In genomic region chr19:1125601-1126533, GRCh38 we compare ENCODE assay signal across 3 cellular contexts.
TF ChIP-seq lines count a peak whose summit lies in the region.

No MANE protein-coding gene starts in this region.

TF ChIP-seq in HEK293, 187 proteins besides CTCF, POLR2A, EP300 and RAD21:
- TF ChIP-seq ZNF830 (tag by site-specific recombination; IDR thresholded peaks at IDR 0.05; ENCODE audit: low read depth) (no peak), ZNF121 (tag by site-specific recombination; IDR thresholded peaks at IDR 0.05) (0 out of 2 replicates have a peak, but pooled peaks have one; percentile 10)

TF ChIP-seq in SK-N-SH, 30 proteins besides CTCF, POLR2A, EP300 and RAD21:
- TF ChIP-seq FOSL2 (IDR thresholded peaks at IDR 0.05; ENCODE audit: borderline replicate concordance, low read depth), result peak; percentile 81; the same call in 1 of the 2 replicates
- peak; percentile 98 for TF ChIP-seq MAX (IDR thresholded peaks at IDR 0.05; ENCODE audit: low read depth)
- TF ChIP-seq ELF1 (IDR thresholded peaks at IDR 0.05), result no peak
- TF ChIP-seq YY1 (IDR thresholded peaks at IDR 0.05; ENCODE audit: low read depth), result no peak
- TF ChIP-seq USF1 (IDR thresholded peaks at IDR 0.05; ENCODE audit: borderline replicate concordance, low read depth), result peak; percentile 31; the same call in 1 of the 2 replicates
- no peak for TF ChIP-seq TEAD4 (IDR thresholded peaks at IDR 0.05; ENCODE audit: borderline replicate concordance, insufficient read depth)
TF ChIP-seq in SK-N-SH: peak in this region for 3.

TF ChIP-seq in H1, 55 proteins besides CTCF, POLR2A, EP300 and RAD21:
- no peak for TF ChIP-seq ATF2 (IDR thresholded peaks at IDR 0.05; ENCODE audit: low read length)
- TF ChIP-seq RNF2 (IDR thresholded peaks at IDR 0.05; ENCODE audit: borderline replicate concordance, low read depth, low read length, missing control alignments, poor library complexity, severe bottlenecking), result no peak
- no peak for TF ChIP-seq HDAC6 (IDR thresholded peaks at IDR 0.05; ENCODE audit: low read depth, low read length)
- TF ChIP-seq POU5F1 (IDR thresholded peaks at IDR 0.05; ENCODE audit: low read depth, low read length), result no peak
- no peak for TF ChIP-seq CHD1 (IDR thresholded peaks at IDR 0.05; ENCODE audit: low read depth, low read length)
- no peak for TF ChIP-seq SP2 (IDR thresholded peaks at IDR 0.05; ENCODE audit: low read length)
- no peak for TF ChIP-seq HDAC2 (IDR thresholded peaks at IDR 0.05; ENCODE audit: borderline replicate concordance in 1 of 2, low read depth in 2 of 2, low read length in 2 of 2)
- no peak for TF ChIP-seq MAFK (IDR thresholded peaks at IDR 0.05; ENCODE audit: low read depth, low read length)
- no peak for TF ChIP-seq CTBP2 (IDR thresholded peaks at IDR 0.05; ENCODE audit: borderline replicate concordance, insufficient read depth, insufficient read length, low read length)
- TF ChIP-seq RFX5 (IDR thresholded peaks at IDR 0.05; ENCODE audit: borderline replicate concordance, low read depth, low read length), result no peak
- TF ChIP-seq SIRT6 (IDR thresholded peaks at IDR 0.05; ENCODE audit: low read length), result no peak
- no peak for TF ChIP-seq NANOG (IDR thresholded peaks at IDR 0.05; ENCODE audit: insufficient read depth, low read depth, low read length, poor library complexity, severe bottlenecking)
- no peak for TF ChIP-seq CREB1 (IDR thresholded peaks at IDR 0.05)
- no peak for TF ChIP-seq SAP30 (IDR thresholded peaks at IDR 0.05; ENCODE audit: insufficient read depth, insufficient replicate concordance, low read length)
- TF ChIP-seq SUZ12 (IDR thresholded peaks at IDR 0.05; ENCODE audit: low read length), result no peak
- no peak for TF ChIP-seq CHD2 (IDR thresholded peaks at IDR 0.05; ENCODE audit: low read length)
- TF ChIP-seq CBX8 (IDR thresholded peaks at IDR 0.05; ENCODE audit: borderline replicate concordance, low read depth, low read length), result no peak
